ENCODE assay signal across 8 cellular contexts in the genomic region with DNA sequence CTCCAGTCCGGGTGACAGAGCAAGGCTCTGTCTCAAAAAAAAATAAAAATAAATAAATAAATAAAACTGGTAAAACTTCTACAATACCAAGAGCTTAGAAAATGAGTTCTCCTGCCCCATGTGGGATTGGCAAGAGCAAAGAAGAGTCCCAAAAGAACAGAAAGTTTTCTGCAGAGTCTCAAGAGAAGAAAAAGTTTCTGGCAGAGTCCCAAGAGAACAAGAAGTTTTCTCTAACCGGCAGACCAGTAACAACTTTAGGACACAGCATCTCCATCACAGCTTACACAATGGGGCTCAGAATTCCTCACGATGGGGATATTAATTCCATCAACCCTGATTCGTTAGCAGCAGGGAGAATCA.
DNase-seq lines count a peak whose midpoint lies in the region; ATAC-seq and TF ChIP-seq lines count a peak whose summit lies in the region.

No MANE protein-coding gene starts in this region.

- no peaks in the 10 kb centered on the region for H3K9me3 ChIP-seq in ES-I3 (ENCODE audit: control insufficient read depth, insufficient read depth, low read length)

- peaks cover 7% of the 10 kb centered on the region; the same call in 1 of the 2 replicates for H3K4me1 ChIP-seq in ES-I3 (ENCODE audit: insufficient read depth, low read length)

- H3K9ac ChIP-seq in ES-I3 (ENCODE audit: low read depth, low read length) = peak overlapping the region; percentile 88

- peak overlapping the region; percentile 79 for H3K4me3 ChIP-seq in fibroblast of mammary gland (ENCODE audit: control insufficient read depth, low read depth, low read length)

- ATAC-seq in GM21423 (IDR thresholded peaks at IDR 0.05; ENCODE audit: unreplicated experiment) (no peak), HG02970 (IDR thresholded peaks at IDR 0.05; ENCODE audit: low FRiP score, unreplicated experiment) (no peak)

- DNase-seq in RPMI8226 (peak; percentile 23), fibroblast of mammary gland (ENCODE audit: low read depth) (no peak), putamen (ENCODE audit: low spot score) (peak; percentile 29), NCI-H524 (lab: John Stamatoyannopoulos, UW) (no peak), DMS153 treated with DMSO at 0.1 percent for 48 hours (lab: John Stamatoyannopoulos, UW; ENCODE audit: unreplicated experiment) (no peak)

- no peaks in the 10 kb centered on the region for H3K36me3 ChIP-seq in ES-I3 (ENCODE audit: insufficient read depth, low read length)

- no peak for TF ChIP-seq CTCF in fibroblast of mammary gland (conservative IDR thresholded peaks at IDR 0.05; ENCODE audit: control insufficient read depth, insufficient read depth, low read depth, low read length)

Comparison
In these comparisons a context has a peak if more than half of its experiments do, and no peak if none do; other contexts are left out.
1. DNase-seq: peak in RPMI8226 (single experiment) and putamen (single experiment); none in fibroblast of mammary gland (single experiment), NCI-H524 (0 of 2) and DMS153 treated with DMSO at 0.1 percent for 48 hours (single experiment).